Comparison of ENCODE assay signal across 29 cellular contexts in genomic region chr2:100953406-100954043, GRCh38. TPM values are rescaled to one million over a fixed set of nuclear protein-coding genes. Genes with fewer than 3 reads are reported as not detected.
DNase-seq lines count a peak whose midpoint lies in the region; ATAC-seq and TF ChIP-seq lines count a peak whose summit lies in the region.
"Had no signal": no experiment of that assay in that cellular context is flagged by ENCODE, and none has a peak within 500 bp of the region (broad histone marks: within the 10 kb centered on the region; RNA-seq: fewer than 3 reads in every experiment).

No MANE protein-coding gene starts in this region.

- no peaks in the 10 kb centered on the region for H3K9me3 ChIP-seq in CD4-positive, alpha-beta T cell (ENCODE audit: control insufficient read depth, low read length)
- H3K9me3 ChIP-seq in neuronal stem cell (replicated peaks in 1 of 2; ENCODE audit: control insufficient read depth in 2 of 2, insufficient read depth in 1 of 2, low read depth in 1 of 2, low read length in 2 of 2): no peaks in the 10 kb centered on the region
- H3K9me3 ChIP-seq: right atrium auricular region, SK-N-SH, tibial nerve had no signal

- H2BK12ac ChIP-seq in neuronal stem cell (ENCODE audit: low read length): no peak overlapping the region

- CTCF ChIA-PET in CD4-positive, alpha-beta T cell (lab: Charles Lee): no interaction called here
- CTCF ChIA-PET in activated CD8-positive, alpha-beta T cell treated with anti-CD3 and anti-CD28 coated beads, Interleukin-2, amount 10 ng/mL, durations not matched to agents 7 days and 5 days (lab: Charles Lee): no interaction called here

- H2AK5ac ChIP-seq in neuronal stem cell (ENCODE audit: low read depth, low read length): no peak overlapping the region

- H3K4me1 Mint-ChIP-seq in CD4-positive, alpha-beta T cell (ENCODE audit: low read depth): no peaks in the 10 kb centered on the region
- peaks cover 27% of the 10 kb centered on the region for H3K4me1 Mint-ChIP-seq in activated CD8-positive, alpha-beta T cell treated with anti-CD3 and anti-CD28 coated beads, Interleukin-2, amount 10 ng/mL, durations not matched to agents 7 days and 5 days (ENCODE audit: low read depth)
- H3K4me1 Mint-ChIP-seq: B cell had no signal

- H3K4me3 ChIP-seq in neuronal stem cell (ENCODE audit: low read length in 2 of 2): no peak overlapping the region
- H3K4me3 ChIP-seq: GM12878, lung, right atrium auricular region, smooth muscle cell, tibial nerve had no signal

- no peak overlapping the region for H2BK5ac ChIP-seq in neuronal stem cell (ENCODE audit: low read length)

- H3K36me3 ChIP-seq in neuronal stem cell (replicated peaks in 1 of 2; ENCODE audit: control insufficient read depth in 2 of 2, insufficient read depth in 2 of 2, low read length in 2 of 2): no peaks in the 10 kb centered on the region
- H3K36me3 ChIP-seq: tibial nerve had no signal

- H3K79me1 ChIP-seq in neuronal stem cell (ENCODE audit: low read depth, low read length): no peaks in the 10 kb centered on the region

- H3K4ac ChIP-seq in neuronal stem cell (ENCODE audit: low read length): no peak overlapping the region

- H3K9me3 Mint-ChIP-seq in CD4-positive, alpha-beta T cell: no peaks in the 10 kb centered on the region
- no peaks in the 10 kb centered on the region for H3K9me3 Mint-ChIP-seq in activated CD8-positive, alpha-beta T cell treated with anti-CD3 and anti-CD28 coated beads, Interleukin-2, amount 10 ng/mL, durations not matched to agents 7 days and 5 days (ENCODE audit: insufficient read depth)
- H3K9me3 Mint-ChIP-seq: activated T-cell treated with anti-CD3 and anti-CD28 coated beads, Interleukin-2, amount 50 U/mL, for 4 hours; effector memory CD8-positive, alpha-beta T cell; nephron progenitor cell had no signal

- TF ChIP-seq CTCF in CD4-positive, alpha-beta T cell (IDR thresholded peaks at IDR 0.05): no peak

- no peak overlapping the region for H3K4me3 Mint-ChIP-seq in CD4-positive, alpha-beta T cell
- no peak overlapping the region for H3K4me3 Mint-ChIP-seq in activated CD8-positive, alpha-beta T cell treated with anti-CD3 and anti-CD28 coated beads, Interleukin-2, amount 10 ng/mL, durations not matched to agents 7 days and 5 days
- H3K4me3 Mint-ChIP-seq: activated T-cell treated with anti-CD3 and anti-CD28 coated beads, Interleukin-2, amount 50 U/mL, for 4 hours; B cell; effector memory CD8-positive, alpha-beta T cell; nephron progenitor cell had no signal

- ATAC-seq in CD4-positive, alpha-beta T cell (ENCODE audit: poor library complexity): peak; percentile 78
- ATAC-seq in activated CD8-positive, alpha-beta T cell treated with anti-CD3 and anti-CD28 coated beads, Interleukin-2, amount 10 ng/mL, durations not matched to agents 7 days and 5 days: peak; percentile 61
- ATAC-seq in GM18505 (IDR thresholded peaks at IDR 0.05; ENCODE audit: unreplicated experiment): no peak
- ATAC-seq: effector memory CD8-positive, alpha-beta T cell; GM12878; PC-3 had no signal

- WGBS in neuronal stem cell (ENCODE audit: extremely low coverage in 2 of 2, insufficient read length in 2 of 2, insufficient replicate concordance in 1 of 2), 2 donors: no CpG with 5 or more reads among the region's 11 CpGs

- H3K23ac ChIP-seq in neuronal stem cell (ENCODE audit: low read depth, low read length, poor library complexity): no peak overlapping the region

- no peak for TF ChIP-seq POLR2A in GM18505 (IDR thresholded peaks at IDR 0.05; ENCODE audit: borderline replicate concordance, extremely low read depth, insufficient read depth, insufficient read length)

- no peak overlapping the region for H3K27ac Mint-ChIP-seq in CD4-positive, alpha-beta T cell
- H3K27ac Mint-ChIP-seq in activated CD8-positive, alpha-beta T cell treated with anti-CD3 and anti-CD28 coated beads, Interleukin-2, amount 10 ng/mL, durations not matched to agents 7 days and 5 days: peak overlapping the region; percentile 16
- H3K27ac Mint-ChIP-seq: B cell; effector memory CD8-positive, alpha-beta T cell; nephron progenitor cell had no signal

- no peak overlapping the region for H2AFZ ChIP-seq in neuronal stem cell (ENCODE audit: low read length)
- H2AFZ ChIP-seq: parathyroid adenoma had no signal

- no peak overlapping the region for H4K91ac ChIP-seq in neuronal stem cell (ENCODE audit: low read depth, low read length, poor library complexity)

- H4K8ac ChIP-seq in neuronal stem cell (ENCODE audit: low read depth, low read length): no peak overlapping the region

- H2BK15ac ChIP-seq in neuronal stem cell (ENCODE audit: low read length): no peak overlapping the region

- no peak overlapping the region for H3K14ac ChIP-seq in neuronal stem cell (ENCODE audit: low read length)

- no peak overlapping the region for H2BK120ac ChIP-seq in neuronal stem cell (ENCODE audit: low read depth, low read length)

- no peaks in the 10 kb centered on the region for H3K27me3 ChIP-seq in CD4-positive, alpha-beta T cell (ENCODE audit: control insufficient read depth, insufficient read depth, low read length)
- peaks cover 0 to 8% (median 0%) of the 10 kb centered on the region in 3 experiments for H3K27me3 ChIP-seq in neuronal stem cell (ENCODE audit: control insufficient read depth in 3 of 3, insufficient read depth in 3 of 3, low read depth in 1 of 3, low read length in 3 of 3)
- H3K27me3 ChIP-seq: right atrium auricular region, tibial nerve had no signal

- no peaks in the 10 kb centered on the region for H3K27me3 Mint-ChIP-seq in CD4-positive, alpha-beta T cell
- H3K27me3 Mint-ChIP-seq in activated CD8-positive, alpha-beta T cell treated with anti-CD3 and anti-CD28 coated beads, Interleukin-2, amount 10 ng/mL, durations not matched to agents 7 days and 5 days (ENCODE audit: low read depth): no peaks in the 10 kb centered on the region

- H3K4me2 ChIP-seq in neuronal stem cell (ENCODE audit: insufficient read depth, low read length, poor library complexity, severe bottlenecking): no peak overlapping the region
- H3K4me2 ChIP-seq: SK-N-SH, smooth muscle cell had no signal

- intact Hi-C loops in CD4-positive, alpha-beta T cell (cut with DNase I, micrococcal nuclease): no loop called here

- H3K27ac ChIP-seq in CD4-positive, alpha-beta T cell (ENCODE audit: low read depth, low read length): no peak overlapping the region
- no peak overlapping the region for H3K27ac ChIP-seq in neuronal stem cell (replicated peaks; ENCODE audit: low read length)
- H3K27ac ChIP-seq: parathyroid adenoma, right atrium auricular region, tibial nerve had no signal

- H3K36me3 Mint-ChIP-seq in CD4-positive, alpha-beta T cell (ENCODE audit: low read depth): no peaks in the 10 kb centered on the region
- no peaks in the 10 kb centered on the region for H3K36me3 Mint-ChIP-seq in activated CD8-positive, alpha-beta T cell treated with anti-CD3 and anti-CD28 coated beads, Interleukin-2, amount 10 ng/mL, durations not matched to agents 7 days and 5 days (ENCODE audit: low read depth)

- H3K9ac ChIP-seq in neuronal stem cell (ENCODE audit: low read depth, low read length, poor library complexity): no peak overlapping the region
- H3K9ac ChIP-seq: parathyroid adenoma, SK-N-SH had no signal

- DNase-seq in activated T-cell treated with anti-CD3 and anti-CD28 coated beads, Interleukin-2, amount 50 U/mL, for 48 hours: peak; percentile 36 to 39
- no peak for DNase-seq in activated T-cell treated with anti-CD3 and anti-CD28 coated beads for 4 hours
- peak in 2 of 10 experiments; percentile 12 to 20 for DNase-seq in CD4-positive, alpha-beta T cell
- peak; percentile 58 for DNase-seq in activated CD8-positive, alpha-beta T cell treated with anti-CD3 and anti-CD28 coated beads, Interleukin-2, amount 10 ng/mL, durations not matched to agents 7 days and 5 days
- no peak for DNase-seq in neuronal stem cell (ENCODE audit: low spot score)
- no peak for DNase-seq in NCI-H2029 (lab: John Stamatoyannopoulos, UW)
- no peak for DNase-seq in NOMO-1 (lab: John Stamatoyannopoulos, UW; ENCODE audit: unreplicated experiment in 2 of 2)
- DNase-seq: activated CD4-positive, CD25-positive, alpha-beta regulatory T cell; activated T-cell treated with anti-CD3 and anti-CD28 coated beads, Interleukin-2, amount 50 U/mL, for 4 hours; caudate nucleus; effector memory CD8-positive, alpha-beta T cell; hypothalamus; Karpas-422; NCI-H1417; NCI-H2081; NCI-H226; NCI-H526 treated with DMSO at 0.1 percent for 48 hours; nephron progenitor cell; NK-92 treated with Interleukin-12 subunit alpha and Interleukin-12 subunit beta, amount 100 ng/mL, for 24 hours; PC-3; SK-N-SH had no signal

- POLR2A ChIA-PET in CD4-positive, alpha-beta T cell (lab: Charles Lee): no interaction called here
- POLR2A ChIA-PET in activated CD8-positive, alpha-beta T cell treated with anti-CD3 and anti-CD28 coated beads, Interleukin-2, amount 10 ng/mL, durations not matched to agents 7 days and 5 days (lab: Charles Lee): no interaction called here

- peak overlapping the region; percentile 22 for H3K18ac ChIP-seq in neuronal stem cell (ENCODE audit: low read length)

- peaks cover 0 to 6% of the 10 kb centered on the region in 2 donors for H3K4me1 ChIP-seq in neuronal stem cell (ENCODE audit: control insufficient read depth in 2 of 2, insufficient read depth in 1 of 2, low read depth in 1 of 2, low read length in 2 of 2)
- H3K4me1 ChIP-seq: parathyroid adenoma had no signal

RNA-seq across cellular contexts. Expression of gene RPL31, which starts 48.6 kb away (rescaled TPM):
- total RNA-seq in CD4-positive, alpha-beta T cell: 1,000 to 10,000 TPM; 2,901 to 2,913 TPM
- 1,000 to 10,000 TPM; 1,300 to 1,339 TPM for total RNA-seq in activated CD8-positive, alpha-beta T cell treated with anti-CD3 and anti-CD28 coated beads, Interleukin-2, amount 10 ng/mL, durations not matched to agents 7 days and 5 days
- 2,267 TPM for polyA plus RNA-seq in neuronal stem cell (2013, experiment 1 of 2)
- polyA plus RNA-seq in neuronal stem cell (2013, experiment 2 of 2): 2,302 TPM

Comparison
In these comparisons a context has a peak if more than half of its experiments do, and no peak if none do; other contexts are left out.
1. DNase-seq: peak in activated T-cell treated with anti-CD3 and anti-CD28 coated beads, Interleukin-2, amount 50 U/mL, for 48 hours (2 of 2) and activated CD8-positive, alpha-beta T cell treated with anti-CD3 and anti-CD28 coated beads, Interleukin-2, amount 10 ng/mL, durations not matched to agents 7 days and 5 days (single experiment); none in activated T-cell treated with anti-CD3 and anti-CD28 coated beads for 4 hours (single experiment), neuronal stem cell (single experiment), NCI-H2029 (single experiment) and NOMO-1 (0 of 2).